8 cellular contexts compared by ENCODE assay signal in genomic region chr19:42255766-42256750, GRCh38. TPM values are rescaled to one million over a fixed set of nuclear protein-coding genes. Genes with fewer than 3 reads are reported as not detected.
DNase-seq lines count a peak whose midpoint lies in the region; ATAC-seq and TF ChIP-seq lines count a peak whose summit lies in the region.

No MANE protein-coding gene starts in this region.

- no peaks in the 10 kb centered on the region for H3K9me2 ChIP-seq in neural cell (ENCODE audit: insufficient read depth, low read length)

- peak overlapping the region; percentile 92 for H3K4me2 ChIP-seq in neural cell (ENCODE audit: low read length)

- TF ChIP-seq CTCF in HL-60 (IDR thresholded peaks at IDR 0.05; ENCODE audit: insufficient read depth, low read length) (no peak), WTC11 (IDR thresholded peaks at IDR 0.05) (no peak), fibroblast of villous mesenchyme (IDR thresholded peaks at IDR 0.05; ENCODE audit: insufficient read depth, low read depth, low read length) (no peak), neural cell (IDR thresholded peaks at IDR 0.05; ENCODE audit: poor library complexity, severe bottlenecking) (no peak)

- peak overlapping the region; percentile 96 for H3K27ac ChIP-seq in CD4-positive, CD25-positive, alpha-beta regulatory T cell (ENCODE audit: insufficient read depth, low read length, poor library complexity, severe bottlenecking)
- no peak overlapping the region for H3K27ac ChIP-seq in HL-60 (replicated peaks)
- peak overlapping the region; percentile 90 for H3K27ac ChIP-seq in neural cell (ENCODE audit: low read length)

- POLR2A ChIA-PET in WTC11 (lab: Charles Lee): interaction anchor here (0.9 to 1.6 kb wide), 5 partner anchors 10 to 25 kb away, joined by 4 to 13 read pairs (median 6); no protein-coding TSS in a partner anchor

- no peak for ATAC-seq in CD4-positive, CD25-positive, alpha-beta regulatory T cell (ENCODE audit: low read depth in 2 of 2)
- ATAC-seq in WTC11: peak; percentile 21
- ATAC-seq in GM21786 (IDR thresholded peaks at IDR 0.05; ENCODE audit: unreplicated experiment): no peak
- no peak for ATAC-seq in GM21423 (IDR thresholded peaks at IDR 0.05; ENCODE audit: unreplicated experiment)

- no peaks in the 10 kb centered on the region for H3K36me3 ChIP-seq in CD4-positive, CD25-positive, alpha-beta regulatory T cell (ENCODE audit: control insufficient read depth, insufficient read depth, low read length)
- H3K36me3 ChIP-seq in neural cell (ENCODE audit: insufficient read depth, low read length): no peaks in the 10 kb centered on the region

- peaks cover 0 to 2% (median 0%) of the 10 kb centered on the region in 7 donors for H3K9me3 Mint-ChIP-seq in CD4-positive, CD25-positive, alpha-beta regulatory T cell
- no peaks in the 10 kb centered on the region for H3K9me3 Mint-ChIP-seq in WTC11

- H3K4me3 ChIP-seq in CD4-positive, CD25-positive, alpha-beta regulatory T cell (ENCODE audit: low read depth, low read length): peak overlapping the region; percentile 37
- H3K4me3 ChIP-seq in HL-60 (replicated peaks; ENCODE audit: insufficient read depth, low read length) (peak overlapping the region; percentile 92), fibroblast of villous mesenchyme (ENCODE audit: low read depth, low read length) (peak overlapping the region; percentile 66), neural cell (ENCODE audit: low read length) (peak overlapping the region; percentile 97)

- peaks cover 0 to 30% (median 14%) of the 10 kb centered on the region in 4 donors for H3K4me1 Mint-ChIP-seq in CD4-positive, CD25-positive, alpha-beta regulatory T cell
- H3K4me1 Mint-ChIP-seq in WTC11: peaks cover 24% of the 10 kb centered on the region

- H3K27me3 Mint-ChIP-seq in CD4-positive, CD25-positive, alpha-beta regulatory T cell: peaks cover 12% of the 10 kb centered on the region
- H3K27me3 Mint-ChIP-seq in WTC11 (ENCODE audit: low read depth): peaks cover 20% of the 10 kb centered on the region

- no peaks in the 10 kb centered on the region for H3K9me3 ChIP-seq in CD4-positive, CD25-positive, alpha-beta regulatory T cell (ENCODE audit: control insufficient read depth in 2 of 2, low read length in 2 of 2)
- H3K9me3 ChIP-seq in neural cell (ENCODE audit: low read length): no peaks in the 10 kb centered on the region

- TF ChIP-seq EP300 in neural cell (conservative IDR thresholded peaks at IDR 0.05; ENCODE audit: poor library complexity, severe bottlenecking): no peak

- H3K27me3 ChIP-seq in CD4-positive, CD25-positive, alpha-beta regulatory T cell (ENCODE audit: control insufficient read depth, insufficient read depth, low read length): no peaks in the 10 kb centered on the region
- H3K27me3 ChIP-seq in HL-60 (ENCODE audit: insufficient read depth, poor library complexity, severe bottlenecking) (peaks cover 7% of the 10 kb centered on the region), neural cell (ENCODE audit: insufficient read depth, low read depth, low read length) (no peaks in the 10 kb centered on the region)

- H3F3A ChIP-seq in neural cell (ENCODE audit: insufficient read depth, low read length, poor library complexity, severe bottlenecking): no peaks in the 10 kb centered on the region

- no peaks in the 10 kb centered on the region for H4K20me1 ChIP-seq in neural cell (ENCODE audit: insufficient read depth)

- TF ChIP-seq RAD21 in neural cell (conservative IDR thresholded peaks at IDR 0.05): no peak

- no peaks in the 10 kb centered on the region for H3K36me3 Mint-ChIP-seq in CD4-positive, CD25-positive, alpha-beta regulatory T cell
- no peaks in the 10 kb centered on the region for H3K36me3 Mint-ChIP-seq in WTC11

- peaks cover 30% of the 10 kb centered on the region for H3K4me1 ChIP-seq in CD4-positive, CD25-positive, alpha-beta regulatory T cell (ENCODE audit: control insufficient read depth, insufficient read depth, low read length, poor library complexity, severe bottlenecking)

- H3K27ac Mint-ChIP-seq in CD4-positive, CD25-positive, alpha-beta regulatory T cell: peak overlapping the region in 2 of 3 donors; percentile 75 to 90
- peak overlapping the region; percentile 69; the same call in 1 of the 2 replicates for H3K27ac Mint-ChIP-seq in WTC11

- CTCF ChIA-PET in WTC11 (lab: Charles Lee): interaction anchor here (0.7 to 3.0 kb wide), 8 partner anchors 9 to 221 kb away, joined by 3 to 32 read pairs (median 4); partner anchors contain the start of genes GSK3A and PAFAH1B3

- DNase-seq in CD4-positive, CD25-positive, alpha-beta regulatory T cell: no peak
- DNase-seq in HL-60 (ENCODE audit: low read depth in 1 of 2, low spot score in 1 of 2) (no peak), WTC11 (ENCODE audit: low spot score) (no peak), fibroblast of villous mesenchyme (ENCODE audit: low read depth) (peak; percentile 68), NCI-H128 (lab: John Stamatoyannopoulos, UW; ENCODE audit: unreplicated experiment) (no peak)

- H3K4me3 Mint-ChIP-seq in CD4-positive, CD25-positive, alpha-beta regulatory T cell: peak overlapping the region; percentile 80 to 93 (median 88)
- peak overlapping the region; percentile 82 for H3K4me3 Mint-ChIP-seq in WTC11

- peak overlapping the region; percentile 85 for H3K9ac ChIP-seq in neural cell (ENCODE audit: low read length)

- H3K79me2 ChIP-seq in neural cell (replicated peaks; ENCODE audit: insufficient read depth, low read length): peaks cover 20% of the 10 kb centered on the region

- H2AFZ ChIP-seq in neural cell (ENCODE audit: low read depth, low read length): peak overlapping the region; percentile 45

TF ChIP-seq in WTC11, 78 proteins besides CTCF, POLR2A, EP300 and RAD21:
- no peak for TF ChIP-seq CBFB (CRISPR knock-in tag; IDR thresholded peaks at IDR 0.05; ENCODE audit: low read depth)
- no peak for TF ChIP-seq HMGXB4 (CRISPR knock-in tag; IDR thresholded peaks at IDR 0.05)

TF ChIP-seq in neural cell, 6 proteins besides CTCF, POLR2A, EP300 and RAD21:
- TF ChIP-seq, protein P1, sequence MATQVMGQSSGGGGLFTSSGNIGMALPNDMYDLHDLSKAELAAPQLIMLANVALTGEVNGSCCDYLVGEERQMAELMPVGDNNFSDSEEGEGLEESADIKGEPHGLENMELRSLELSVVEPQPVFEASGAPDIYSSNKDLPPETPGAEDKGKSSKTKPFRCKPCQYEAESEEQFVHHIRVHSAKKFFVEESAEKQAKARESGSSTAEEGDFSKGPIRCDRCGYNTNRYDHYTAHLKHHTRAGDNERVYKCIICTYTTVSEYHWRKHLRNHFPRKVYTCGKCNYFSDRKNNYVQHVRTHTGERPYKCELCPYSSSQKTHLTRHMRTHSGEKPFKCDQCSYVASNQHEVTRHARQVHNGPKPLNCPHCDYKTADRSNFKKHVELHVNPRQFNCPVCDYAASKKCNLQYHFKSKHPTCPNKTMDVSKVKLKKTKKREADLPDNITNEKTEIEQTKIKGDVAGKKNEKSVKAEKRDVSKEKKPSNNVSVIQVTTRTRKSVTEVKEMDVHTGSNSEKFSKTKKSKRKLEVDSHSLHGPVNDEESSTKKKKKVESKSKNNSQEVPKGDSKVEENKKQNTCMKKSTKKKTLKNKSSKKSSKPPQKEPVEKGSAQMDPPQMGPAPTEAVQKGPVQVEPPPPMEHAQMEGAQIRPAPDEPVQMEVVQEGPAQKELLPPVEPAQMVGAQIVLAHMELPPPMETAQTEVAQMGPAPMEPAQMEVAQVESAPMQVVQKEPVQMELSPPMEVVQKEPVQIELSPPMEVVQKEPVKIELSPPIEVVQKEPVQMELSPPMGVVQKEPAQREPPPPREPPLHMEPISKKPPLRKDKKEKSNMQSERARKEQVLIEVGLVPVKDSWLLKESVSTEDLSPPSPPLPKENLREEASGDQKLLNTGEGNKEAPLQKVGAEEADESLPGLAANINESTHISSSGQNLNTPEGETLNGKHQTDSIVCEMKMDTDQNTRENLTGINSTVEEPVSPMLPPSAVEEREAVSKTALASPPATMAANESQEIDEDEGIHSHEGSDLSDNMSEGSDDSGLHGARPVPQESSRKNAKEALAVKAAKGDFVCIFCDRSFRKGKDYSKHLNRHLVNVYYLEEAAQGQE (IDR thresholded peaks at IDR 0.05; ENCODE audit: borderline replicate concordance): peak; percentile 60
- no peak for TF ChIP-seq EZH2 (IDR thresholded peaks at IDR 0.05; ENCODE audit: borderline replicate concordance, insufficient read depth, low read length, poor library complexity, severe bottlenecking)
- TF ChIP-seq POLR2AphosphoS5 (IDR thresholded peaks at IDR 0.05): no peak
- TF ChIP-seq MXI1 (conservative IDR thresholded peaks at IDR 0.05; ENCODE audit: poor library complexity, severe bottlenecking): no peak
- peak; percentile 16 for TF ChIP-seq SMC3 (conservative IDR thresholded peaks at IDR 0.05; ENCODE audit: poor library complexity)
- TF ChIP-seq TAF1 (IDR thresholded peaks at IDR 0.05; ENCODE audit: low read depth): no peak

RNA-seq across cellular contexts. Expression of gene ERF, which starts 1.1 kb away (rescaled TPM):
- 96.4 TPM for total RNA-seq in CD4-positive, CD25-positive, alpha-beta regulatory T cell
- polyA plus RNA-seq in CD4-positive, CD25-positive, alpha-beta regulatory T cell: 1 to 10 TPM; 1.4 to 7.5 (median 2.6) TPM
- total RNA-seq in WTC11 (2021): 65.4 to 67.6 TPM (median 65.9 TPM) in 3 replicates
- total RNA-seq in fibroblast of villous mesenchyme: 27.6 and 32.5 TPM in 2 replicates
- 3.8 and 6.7 TPM in 2 replicates for polyA plus RNA-seq in neural cell
- polyA minus RNA-seq in neural cell: 5.3 and 6.6 TPM in 2 replicates

RNA-seq across cellular contexts. Expression of gene CIC, which starts 13.0 kb away (rescaled TPM):
- 124 TPM for total RNA-seq in CD4-positive, CD25-positive, alpha-beta regulatory T cell
- under 1 TPM; 0.41 to 0.91 (median 0.68) TPM for polyA plus RNA-seq in CD4-positive, CD25-positive, alpha-beta regulatory T cell
- total RNA-seq in WTC11 (2021) (53.0 to 58.5 TPM (median 55.8 TPM) in 3 replicates), fibroblast of villous mesenchyme (23.7 and 26.7 TPM in 2 replicates)
- polyA plus RNA-seq in neural cell: 10.8 and 23.1 TPM in 2 replicates
- polyA minus RNA-seq in neural cell: 29.0 and 31.0 TPM in 2 replicates

RNA-seq across cellular contexts. Expression of gene GSK3A, which starts 13.7 kb away (rescaled TPM):
- total RNA-seq in CD4-positive, CD25-positive, alpha-beta regulatory T cell: 31.3 TPM
- polyA plus RNA-seq in CD4-positive, CD25-positive, alpha-beta regulatory T cell: 10 to 100 TPM; 12.0 to 16.0 (median 12.9) TPM
- total RNA-seq in WTC11 (2021): 49.8 to 50.8 TPM (median 49.9 TPM) in 3 replicates
- 16.8 and 21.2 TPM in 2 replicates for total RNA-seq in fibroblast of villous mesenchyme
- 25.2 and 25.8 TPM in 2 replicates for polyA plus RNA-seq in neural cell
- 31.5 and 32.4 TPM in 2 replicates for polyA minus RNA-seq in neural cell

RNA-seq across cellular contexts. Expression of gene ZNF526, which starts 35.9 kb away (rescaled TPM):
- 8.8 TPM for total RNA-seq in CD4-positive, CD25-positive, alpha-beta regulatory T cell
- polyA plus RNA-seq in CD4-positive, CD25-positive, alpha-beta regulatory T cell: 1 to 10 TPM; 4.0 to 7.7 (median 5.3) TPM
- total RNA-seq in WTC11 (2021): 16.1 to 18.3 TPM (median 16.4 TPM) in 3 replicates
- total RNA-seq in fibroblast of villous mesenchyme: 14.8 and 20.3 TPM in 2 replicates
- polyA plus RNA-seq in neural cell: 2.1 TPM in 2 replicates
- 7.6 and 10.0 TPM in 2 replicates for polyA minus RNA-seq in neural cell

RNA-seq across cellular contexts. Expression of gene DEDD2, which starts 38.6 kb away (rescaled TPM):
- total RNA-seq in CD4-positive, CD25-positive, alpha-beta regulatory T cell: 99.8 TPM
- polyA plus RNA-seq in CD4-positive, CD25-positive, alpha-beta regulatory T cell: 100 to 1,000 TPM; 155 to 179 (median 161) TPM
- 37.7 to 42.0 TPM (median 39.2 TPM) in 3 replicates for total RNA-seq in WTC11 (2021)
- 14.8 and 15.1 TPM in 2 replicates for total RNA-seq in fibroblast of villous mesenchyme
- 69.9 and 72.8 TPM in 2 replicates for polyA plus RNA-seq in neural cell
- polyA minus RNA-seq in neural cell: 45.7 and 51.6 TPM in 2 replicates

Comparison
In these comparisons a context has a peak if more than half of its experiments do, and no peak if none do; other contexts are left out.
1. H3K4me3 ChIP-seq: peak in every context shown above with its lines; median percentile 97 in neural cell; 92 in HL-60; 66 in fibroblast of villous mesenchyme; 37 in CD4-positive, CD25-positive, alpha-beta regulatory T cell.